14 cellular contexts compared by ENCODE assay signal in the genomic region with DNA sequence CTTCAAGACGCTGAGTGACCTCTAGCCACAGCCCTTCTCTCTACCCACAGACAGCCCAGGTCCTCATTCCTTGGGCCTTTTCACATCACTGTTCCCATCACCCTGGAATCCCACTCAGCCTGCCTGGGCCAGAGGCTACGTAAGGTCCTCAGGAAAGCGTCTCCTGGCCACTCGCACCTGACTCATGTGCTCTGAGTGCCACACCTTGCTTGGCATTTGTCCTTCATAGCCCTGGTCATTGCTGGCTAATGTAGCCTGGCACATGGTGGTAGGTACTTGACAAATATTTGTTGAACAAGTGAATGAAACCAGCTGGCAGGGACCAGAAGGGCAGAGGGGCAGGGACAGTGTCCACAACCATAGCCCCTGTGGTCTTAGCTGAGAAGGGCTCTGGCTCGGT. TPM values are rescaled to one million over a fixed set of nuclear protein-coding genes. Genes with fewer than 3 reads are reported as not detected.
DNase-seq lines count a peak whose midpoint lies in the region; ATAC-seq, FAIRE-seq and TF ChIP-seq lines count a peak whose summit lies in the region.
"Had no signal": no experiment of that assay in that cellular context is flagged by ENCODE, and none has a peak within 500 bp of the region (broad histone marks: within the 10 kb centered on the region; RNA-seq: fewer than 3 reads in every experiment).

No MANE protein-coding gene starts in this region.

- intact Hi-C loops in MCF 10A (cut with micrococcal nuclease), result no loop called here
- intact Hi-C loops in breast epithelium (cut with DNase I; ENCODE audit: low total_unique reads), result no loop called here
- intact Hi-C loops in activated CD8-positive, alpha-beta T cell treated with anti-CD3 and anti-CD28 coated beads for 36 hours (cut with micrococcal nuclease), result no loop called here
- intact Hi-C loops in right lobe of liver (cut with DNase I), result no loop called here
- intact Hi-C loops in upper lobe of right lung (cut with DNase I), result no loop called here

- no TSS peak for BruUV-seq in MCF 10A (replicated peaks; lab: Mats Ljungman, UMichigan)

- no peaks in the 10 kb centered on the region for H3K4me1 ChIP-seq in breast epithelium
- H3K4me1 ChIP-seq in right lobe of liver, result peaks cover 0 to 35% (median 19%) of the 10 kb centered on the region in 4 donors
- H3K4me1 ChIP-seq in upper lobe of right lung, result peaks cover 7% of the 10 kb centered on the region
- peaks cover 0 to 25% of the 10 kb centered on the region in 2 donors for H3K4me1 ChIP-seq in small intestine (ENCODE audit: control insufficient read depth in 2 of 2, insufficient read depth in 1 of 2, low read depth in 1 of 2, low read length in 1 of 2)
- H3K4me1 ChIP-seq: suprapubic skin had no signal

- peaks cover 21% of the 10 kb centered on the region for H3K4me1 Mint-ChIP-seq in MCF 10A (ENCODE audit: insufficient read depth, unreplicated experiment)
- peaks cover 13% of the 10 kb centered on the region for H3K4me1 Mint-ChIP-seq in activated CD8-positive, alpha-beta T cell treated with anti-CD3 and anti-CD28 coated beads for 36 hours (ENCODE audit: low read depth)

- POLR2A ChIA-PET in MCF 10A (lab: Yijun Ruan, JAX), result interaction anchor here (1.1 to 2.9 kb wide), 5 partner anchors 9 to 103 kb away, joined by 3 to 14 read pairs (median 3); partner anchors contain the start of genes FANCE and PPARD
- POLR2A ChIA-PET in activated CD8-positive, alpha-beta T cell treated with anti-CD3 and anti-CD28 coated beads for 36 hours (lab: Charles Lee), result interaction anchor here (0.6 kb wide), 1 partner anchor 58 kb away, joined by 3 read pairs; no protein-coding TSS in a partner anchor

- no peaks in the 10 kb centered on the region for H3K36me3 Mint-ChIP-seq in MCF 10A (ENCODE audit: insufficient read depth, unreplicated experiment)
- no peaks in the 10 kb centered on the region for H3K36me3 Mint-ChIP-seq in activated CD8-positive, alpha-beta T cell treated with anti-CD3 and anti-CD28 coated beads for 36 hours (ENCODE audit: low read depth)

- ATAC-seq in activated CD8-positive, alpha-beta T cell treated with anti-CD3 and anti-CD28 coated beads for 36 hours, result no peak
- peak; percentile 69 to 82 (median 80) for ATAC-seq in right lobe of liver
- ATAC-seq in upper lobe of right lung, result peak; percentile 86
- no peak for ATAC-seq in GM21515 (IDR thresholded peaks at IDR 0.05; ENCODE audit: unreplicated experiment)

- no peaks in the 10 kb centered on the region for H3K9me3 Mint-ChIP-seq in MCF 10A (ENCODE audit: unreplicated experiment)
- no peaks in the 10 kb centered on the region for H3K9me3 Mint-ChIP-seq in activated CD8-positive, alpha-beta T cell treated with anti-CD3 and anti-CD28 coated beads for 36 hours

- H3K4me3 ChIP-seq in breast epithelium (no peak overlapping the region), right lobe of liver (no peak overlapping the region), upper lobe of right lung (no peak overlapping the region), small intestine (ENCODE audit: low read depth in 1 of 2, low read length in 2 of 2) (no peak overlapping the region)
- H3K4me3 ChIP-seq: coronary artery, spleen, suprapubic skin had no signal

- TF ChIP-seq CTCF in MCF 10A (IDR thresholded peaks at IDR 0.05; ENCODE audit: unreplicated experiment) (no peak), breast epithelium (IDR thresholded peaks at IDR 0.05) (no peak), right lobe of liver (IDR thresholded peaks at IDR 0.05) (no peak), upper lobe of right lung (IDR thresholded peaks at IDR 0.05) (no peak)
- no peak for TF ChIP-seq CTCF in activated CD8-positive, alpha-beta T cell treated with anti-CD3 and anti-CD28 coated beads for 36 hours (IDR thresholded peaks at IDR 0.05)

- H3K27me3 ChIP-seq in breast epithelium (no peaks in the 10 kb centered on the region), right lobe of liver (no peaks in the 10 kb centered on the region), upper lobe of right lung (no peaks in the 10 kb centered on the region), small intestine (ENCODE audit: control insufficient read depth in 2 of 2, insufficient read depth in 2 of 2, low read length in 2 of 2) (no peaks in the 10 kb centered on the region)
- H3K27me3 ChIP-seq: spleen, suprapubic skin had no signal

- H3K36me3 ChIP-seq in breast epithelium (no peaks in the 10 kb centered on the region), right lobe of liver (no peaks in the 10 kb centered on the region), upper lobe of right lung (no peaks in the 10 kb centered on the region), small intestine (ENCODE audit: control insufficient read depth in 2 of 2, insufficient read depth in 2 of 2, low read length in 2 of 2) (no peaks in the 10 kb centered on the region)
- H3K36me3 ChIP-seq: WERI-Rb-1 had no signal

- no peak for FAIRE-seq in small intestine (lab: Jason Lieb, UNC)

- TF ChIP-seq POLR2A in breast epithelium (IDR thresholded peaks at IDR 0.05) (no peak), right lobe of liver (IDR thresholded peaks at IDR 0.05) (no peak)

- no peak overlapping the region for H3K27ac ChIP-seq in breast epithelium
- H3K27ac ChIP-seq in right lobe of liver, result peak overlapping the region in 2 of 3 donors; percentile 33 to 57
- H3K27ac ChIP-seq in upper lobe of right lung, result no peak overlapping the region
- no peak overlapping the region for H3K27ac ChIP-seq in small intestine (ENCODE audit: low read depth in 1 of 2, low read length in 1 of 2)
- H3K27ac ChIP-seq: coronary artery, spleen, suprapubic skin, WERI-Rb-1 had no signal

- H3K27me3 Mint-ChIP-seq in MCF 10A (ENCODE audit: insufficient read depth, unreplicated experiment), result no peaks in the 10 kb centered on the region
- no peaks in the 10 kb centered on the region for H3K27me3 Mint-ChIP-seq in activated CD8-positive, alpha-beta T cell treated with anti-CD3 and anti-CD28 coated beads for 36 hours

- H3K27ac Mint-ChIP-seq in MCF 10A (ENCODE audit: low read depth, unreplicated experiment), result no peak overlapping the region
- peak overlapping the region; percentile 72 for H3K27ac Mint-ChIP-seq in activated CD8-positive, alpha-beta T cell treated with anti-CD3 and anti-CD28 coated beads for 36 hours

- CTCF ChIA-PET in MCF 10A (lab: Yijun Ruan, JAX), result interaction anchor here (0.8 kb wide), 1 partner anchor 67 kb away, joined by 4 read pairs; the partner anchor contains the start of gene RPL10A
- CTCF ChIA-PET in activated CD8-positive, alpha-beta T cell treated with anti-CD3 and anti-CD28 coated beads for 36 hours (lab: Charles Lee), result interaction anchor here (1.2 to 1.5 kb wide), 3 partner anchors 10 to 150 kb away, joined by 3 read pairs; no protein-coding TSS in a partner anchor

- H3K9me3 ChIP-seq in breast epithelium (no peaks in the 10 kb centered on the region), right lobe of liver (no peaks in the 10 kb centered on the region), upper lobe of right lung (no peaks in the 10 kb centered on the region), small intestine (ENCODE audit: control insufficient read depth, low read depth) (no peaks in the 10 kb centered on the region)
- H3K9me3 ChIP-seq: spleen, suprapubic skin had no signal

- H3K4me3 Mint-ChIP-seq in MCF 10A (ENCODE audit: unreplicated experiment), result no peak overlapping the region
- no peak overlapping the region for H3K4me3 Mint-ChIP-seq in activated CD8-positive, alpha-beta T cell treated with anti-CD3 and anti-CD28 coated beads for 36 hours

- DNase-seq in MCF 10A (ENCODE audit: unreplicated experiment) (peak; percentile 43), breast epithelium (ENCODE audit: low spot score in 2 of 2) (no peak), right lobe of liver (peak; percentile 63 to 89 (median 71)), upper lobe of right lung (peak; percentile 79), NCI-H2081 (lab: John Stamatoyannopoulos, UW) (no peak), small intestine (no peak)
- no peak for DNase-seq in activated CD8-positive, alpha-beta T cell treated with anti-CD3 and anti-CD28 coated beads for 36 hours
- DNase-seq: amniotic stem cell, DND-41, spleen, WERI-Rb-1 had no signal

- 51% methylated on average over 4 of the region's 5 CpGs for WGBS in right lobe of liver (ENCODE audit: insufficient coverage, low coverage, low lambda C conversion rate, missing lambda C conversion rate)
- 91 to 94% (median 92%) methylated on average over 5 of the region's 5 CpGs for WGBS in small intestine, 3 donors

RNA-seq across cellular contexts. Expression of gene FANCE, which starts 50.6 kb away (rescaled TPM):
- total RNA-seq in MCF 10A (2022), result 12.3 and 13.3 TPM in 2 replicates
- total RNA-seq in breast epithelium, result 10 to 100 TPM in 2 of 3 donors, 1 to 10 TPM in 1; 9.7 to 12.6 (median 10.8) TPM
- 10 to 100 TPM; 18.8 to 19.4 TPM for total RNA-seq in activated CD8-positive, alpha-beta T cell treated with anti-CD3 and anti-CD28 coated beads for 36 hours
- 1 to 10 TPM in 3 of 6 experiments, under 1 TPM in 3; 0.44 to 1.7 (median 0.95) TPM for total RNA-seq in right lobe of liver
- total RNA-seq in upper lobe of right lung, result 10.4 TPM
- 1 to 10 TPM; 1.6 to 4.6 (median 1.6) TPM for polyA plus RNA-seq in small intestine

RNA-seq across cellular contexts. Expression of gene PPARD, which starts 59.2 kb away (rescaled TPM):
- 13.8 and 16.8 TPM in 2 replicates for total RNA-seq in MCF 10A (2022)
- 10 to 100 TPM in 2 of 3 donors, 1 to 10 TPM in 1; 7.2 to 11.1 (median 10.7) TPM for total RNA-seq in breast epithelium
- total RNA-seq in activated CD8-positive, alpha-beta T cell treated with anti-CD3 and anti-CD28 coated beads for 36 hours, result 10 to 100 TPM; 26.6 to 26.7 TPM
- total RNA-seq in right lobe of liver, result 10 to 100 TPM in 1 of 6 experiments, 1 to 10 TPM in 5; 5.2 to 18.8 (median 5.9) TPM
- total RNA-seq in upper lobe of right lung, result 31.6 TPM
- polyA plus RNA-seq in small intestine, result 10 to 100 TPM in 2 of 3 donors, 1 to 10 TPM in 1; 7.8 to 14.7 (median 13.0) TPM

Comparison
In these comparisons a context has a peak if more than half of its experiments do, and no peak if none do; other contexts are left out.
1. DNase-seq: peak in MCF 10A (single experiment), right lobe of liver (3 of 3) and upper lobe of right lung (single experiment); none in breast epithelium (0 of 2), activated CD8-positive, alpha-beta T cell treated with anti-CD3 and anti-CD28 coated beads for 36 hours (single experiment), NCI-H2081 (0 of 2) and small intestine (single experiment).
2. H3K27ac ChIP-seq: peak in right lobe of liver (2 of 3); none in breast epithelium (0 of 2), upper lobe of right lung (single experiment) and small intestine (0 of 2).
3. ATAC-seq: peak in right lobe of liver (4 of 4) and upper lobe of right lung (single experiment); none in activated CD8-positive, alpha-beta T cell treated with anti-CD3 and anti-CD28 coated beads for 36 hours (single experiment) and GM21515 (single experiment).